1 cellular context compared by ENCODE assay signal in genomic region chr5:149400304-149400703, GRCh38.
TF ChIP-seq lines count a peak whose summit lies in the region.

No MANE protein-coding gene starts in this region.

TF ChIP-seq in IMR-90, 13 proteins besides CTCF, POLR2A, EP300 and RAD21 (continued from another document):
- TF ChIP-seq MAZ (IDR thresholded peaks at IDR 0.05; ENCODE audit: borderline replicate concordance, low read depth, low read length): no peak
- TF ChIP-seq BHLHE40 (IDR thresholded peaks at IDR 0.05; ENCODE audit: low read depth, low read length): no peak
- no peak for TF ChIP-seq MXI1 (IDR thresholded peaks at IDR 0.05; ENCODE audit: borderline replicate concordance, low read depth, low read length)
- TF ChIP-seq NFE2L2 (IDR thresholded peaks at IDR 0.05; ENCODE audit: low read depth, low read length): no peak
- no peak for TF ChIP-seq ELK1 (IDR thresholded peaks at IDR 0.05; ENCODE audit: borderline replicate concordance, low read depth, low read length)
- TF ChIP-seq CHD1 (IDR thresholded peaks at IDR 0.05; ENCODE audit: low read depth, low read length): no peak
- TF ChIP-seq CEBPB (IDR thresholded peaks at IDR 0.05; ENCODE audit: low read depth, low read length): no peak
